16 cellular contexts compared by ENCODE assay signal in the genomic region with DNA sequence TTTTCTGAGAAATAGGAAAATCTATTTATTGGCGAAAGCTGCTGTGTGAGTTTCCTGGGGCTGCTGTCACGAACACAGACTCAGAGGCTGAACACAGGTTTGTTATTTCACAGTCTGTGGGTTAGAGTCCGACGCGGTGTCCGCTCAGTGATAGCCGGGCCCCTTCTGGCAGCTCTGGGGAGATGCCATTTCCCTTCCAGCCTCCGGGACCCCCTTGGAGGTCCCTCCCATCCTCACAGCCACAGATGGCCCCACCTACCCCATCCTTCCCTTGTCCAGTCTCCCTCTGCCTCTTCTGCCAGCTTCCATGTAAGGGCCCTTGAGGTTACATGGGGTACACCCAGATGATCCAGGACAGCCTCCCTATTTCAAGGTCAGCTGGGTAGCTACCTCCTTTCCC.
"Had no signal": no experiment of that assay in that cellular context is flagged by ENCODE, and none has a peak within 500 bp of the region (broad histone marks: within the 10 kb centered on the region; RNA-seq: fewer than 3 reads in every experiment).

No MANE protein-coding gene starts in this region.

- H3K4me1 ChIP-seq: adrenal gland, lower lobe of right lung, right lobe of liver, suprapubic skin had no signal

- FAIRE-seq: TTC549 had no signal

- H3K9me3 ChIP-seq: adrenal gland, lower lobe of right lung, right lobe of liver, suprapubic skin had no signal

- H3K4me1 Mint-ChIP-seq: naive B cell had no signal

- H3K36me3 Mint-ChIP-seq: naive B cell had no signal

- H3K4me3 Mint-ChIP-seq: activated T-helper 1 cell treated with anti-CD3 and anti-CD28 coated beads, Interleukin-12 subunit alpha, Interleukin-12 subunit beta, Interleukin-2, Interleukin-4 antibody, amounts not matched to agents 30 ng/mL and 10 ng/mL and 1 ng/mL, durations not matched to agents 14 hours and 24 hours and 36 hours; effector memory CD8-positive, alpha-beta T cell; naive B cell had no signal

- ATAC-seq: effector memory CD8-positive, alpha-beta T cell; lower lobe of right lung; right lobe of liver had no signal

- H3K27ac ChIP-seq: adrenal gland, lower lobe of right lung, right lobe of liver, suprapubic skin had no signal

- H3K27me3 ChIP-seq: adrenal gland, right lobe of liver, suprapubic skin had no signal

- H3K4me3 ChIP-seq: adrenal gland, lower lobe of right lung, right lobe of liver, suprapubic skin had no signal

- H3K36me3 ChIP-seq: adrenal gland, lower lobe of right lung, right lobe of liver, suprapubic skin had no signal

- H3K27ac Mint-ChIP-seq: effector memory CD8-positive, alpha-beta T cell; progenitor cell of endocrine pancreas had no signal

- H3K9me3 Mint-ChIP-seq: activated T-helper 1 cell treated with anti-CD3 and anti-CD28 coated beads, Interleukin-12 subunit alpha, Interleukin-12 subunit beta, Interleukin-2, Interleukin-4 antibody, amounts not matched to agents 30 ng/mL and 10 ng/mL and 1 ng/mL, durations not matched to agents 14 hours and 24 hours and 36 hours; effector memory CD8-positive, alpha-beta T cell had no signal

- DNase-seq: activated CD4-positive, alpha-beta T cell treated with anti-CD3 and anti-CD28 coated beads, Interleukin-2, amount 50 U/mL, for 4 hours; activated CD4-positive, CD25-positive, alpha-beta regulatory T cell; activated naive CD4-positive, alpha-beta T cell treated with anti-CD3 and anti-CD28 coated beads, Interleukin-2, amount 50 U/mL, for 16 hours; caudate nucleus; effector memory CD8-positive, alpha-beta T cell; kidney glomerular epithelial cell; lower lobe of right lung; naive B cell; right lobe of liver; stimulated activated naive CD4-positive, alpha-beta T cell treated with Interleukin-2 at 50 U/mL for 16 hours; T-helper 2 cell had no signal
